ENCODE assay signal across 8 cellular contexts in genomic region chr3:4722103-4722502, GRCh38.
DNase-seq lines count a peak whose midpoint lies in the region; ATAC-seq and TF ChIP-seq lines count a peak whose summit lies in the region.

No MANE protein-coding gene starts in this region.

- no peak overlapping the region for H3K4me3 Mint-ChIP-seq in activated CD4-positive, alpha-beta memory T cell treated with anti-CD3 and anti-CD28 coated beads for 36 hours

- no peak overlapping the region for H3K27ac Mint-ChIP-seq in activated CD4-positive, alpha-beta memory T cell treated with anti-CD3 and anti-CD28 coated beads for 36 hours

- H3K27me3 Mint-ChIP-seq in activated CD4-positive, alpha-beta memory T cell treated with anti-CD3 and anti-CD28 coated beads for 36 hours, result no peaks in the 10 kb centered on the region

- CTCF ChIA-PET in activated CD4-positive, alpha-beta memory T cell treated with anti-CD3 and anti-CD28 coated beads for 36 hours (lab: Charles Lee), result interaction anchor here (0.8 to 1.6 kb wide), 5 partner anchors 11 to 335 kb away, joined by 3 to 13 read pairs (median 3); no protein-coding TSS in a partner anchor

- peaks cover 19% of the 10 kb centered on the region for H3K4me1 Mint-ChIP-seq in activated CD4-positive, alpha-beta memory T cell treated with anti-CD3 and anti-CD28 coated beads for 36 hours (ENCODE audit: low read depth)

- H3K36me3 Mint-ChIP-seq in activated CD4-positive, alpha-beta memory T cell treated with anti-CD3 and anti-CD28 coated beads for 36 hours, result no peaks in the 10 kb centered on the region

- in situ Hi-C loops in Caki2 (cut with HindIII; ENCODE audit: low pct_unique_long_range_greater_than_20kb, low sequenced_read_pairs), result no loop called here

- no peak overlapping the region for H3K4me3 ChIP-seq in retinal pigment epithelial cell (ENCODE audit: low read length)

- POLR2A ChIA-PET in activated CD4-positive, alpha-beta memory T cell treated with anti-CD3 and anti-CD28 coated beads for 36 hours (lab: Charles Lee), result no interaction called here

- peak; percentile 85 for ATAC-seq in GM19463 (IDR thresholded peaks at IDR 0.05; ENCODE audit: unreplicated experiment)
- ATAC-seq in GM21447 (IDR thresholded peaks at IDR 0.05; ENCODE audit: unreplicated experiment), result no peak
- no peak for ATAC-seq in GM21717 (IDR thresholded peaks at IDR 0.05; ENCODE audit: unreplicated experiment)

- TF ChIP-seq CTCF in retinal pigment epithelial cell (conservative IDR thresholded peaks at IDR 0.05; ENCODE audit: low read depth, low read length), result peak; percentile 47

- intact Hi-C loops in activated CD4-positive, alpha-beta memory T cell treated with anti-CD3 and anti-CD28 coated beads for 36 hours (cut with micrococcal nuclease), result loop anchor here (1.0 to 10.0 kb wide), 9 partner anchors 55 to 463 kb away; partner anchors contain the start of gene EDEM1

- no peaks in the 10 kb centered on the region for H3K9me3 Mint-ChIP-seq in activated CD4-positive, alpha-beta memory T cell treated with anti-CD3 and anti-CD28 coated beads for 36 hours

- DNase-seq in Caki2 (ENCODE audit: low read depth) (peak; percentile 71), MV-4-11 (lab: John Stamatoyannopoulos, UW) (peak; percentile 68), globus pallidus (ENCODE audit: low spot score) (peak; percentile 35), retinal pigment epithelial cell (ENCODE audit: low read depth) (no peak)
- peak; percentile 41 for DNase-seq in activated CD4-positive, alpha-beta memory T cell treated with anti-CD3 and anti-CD28 coated beads for 36 hours
